25 cellular contexts compared by ENCODE assay signal in genomic region chrX:75278991-75279390, GRCh38. TPM values are rescaled to one million over a fixed set of nuclear protein-coding genes. Genes with fewer than 3 reads are reported as not detected.
A peak's percentile ranks its signal among the peaks of the same experiment; 100 is the strongest.
DNase-seq lines count a peak whose midpoint lies in the region; ATAC-seq and TF ChIP-seq lines count a peak whose summit lies in the region.
"Had no signal": no experiment of that assay in that cellular context is flagged by ENCODE, and none has a peak within 500 bp of the region (broad histone marks: within the 10 kb centered on the region; RNA-seq: fewer than 3 reads in every experiment).

No MANE protein-coding gene starts in this region.

- H3K79me2 ChIP-seq in mesendoderm (ENCODE audit: control insufficient read depth, insufficient read depth, low read length) = peaks cover 2% of the 10 kb centered on the region

- no peak overlapping the region for H2BK120ac ChIP-seq in mesendoderm (ENCODE audit: low read depth, low read length)

- no peak overlapping the region for H4K8ac ChIP-seq in mesendoderm (ENCODE audit: low read depth, low read length)

- no peak for TF ChIP-seq POLR2A in erythroblast (IDR thresholded peaks at IDR 0.05; ENCODE audit: low read length)

- DNase-seq in H7 = peak; percentile 11
- DNase-seq in mesendoderm = peak; percentile 66
- no peak for DNase-seq in HT-29 (ENCODE audit: low spot score)
- DNase-seq in activated CD4-positive, CD25-positive, alpha-beta regulatory T cell treated with anti-CD3 and anti-CD28 coated beads, Interleukin-2, amount 50 U/mL, for 72 hours = no peak
- no peak for DNase-seq in erythroblast (lab: John Stamatoyannopoulos, UW)
- DNase-seq: activated CD4-positive, alpha-beta T cell treated with anti-CD3 and anti-CD28 coated beads for 1 hour; activated CD8-positive, alpha-beta memory T cell treated with anti-CD3 and anti-CD28 coated beads for 24 hours; CD8-positive, alpha-beta T cell; foreskin keratinocyte; GOT3; hippocampal formation; Kasumi-1; left cardiac atrium; midbrain; NCI-H1092 treated with DMSO at 0.1 percent for 48 hours; NCI-H2081 treated with DMSO at 0.1 percent for 48 hours; posterior cingulate gyrus; RPMI8226; SK-N-SH; stimulated activated naive CD8-positive, alpha-beta T cell treated with anti-CD3 and anti-CD28 coated beads, Interleukin-15, Interleukin-2, amounts not matched to agents 100 U/mL and 50 U/mL, for 24 hours had no signal

- no peak overlapping the region for H3K56ac ChIP-seq in mesendoderm (ENCODE audit: low read length)

- peak overlapping the region; percentile 16 for H3K4ac ChIP-seq in mesendoderm (ENCODE audit: low read depth, low read length)

- no peaks in the 10 kb centered on the region for H3K79me1 ChIP-seq in mesendoderm (ENCODE audit: low read length)

- no peak overlapping the region for H2AK5ac ChIP-seq in mesendoderm (ENCODE audit: low read length)

- no peak for TF ChIP-seq CTCF in VCaP (conservative IDR thresholded peaks at IDR 0.05)

- H3K27me3 ChIP-seq in H7 (ENCODE audit: control insufficient read depth, insufficient read depth, low read length) (no peaks in the 10 kb centered on the region), esophagus (ENCODE audit: control insufficient read depth in 1 of 2, insufficient read depth in 2 of 2, low read length in 2 of 2) (no peaks in the 10 kb centered on the region), mesendoderm (ENCODE audit: insufficient read depth, low read length, poor library complexity) (no peaks in the 10 kb centered on the region)
- H3K27me3 ChIP-seq: foreskin keratinocyte, tibial nerve had no signal

- no peaks in the 10 kb centered on the region for H3K9me3 ChIP-seq in esophagus (ENCODE audit: control insufficient read depth in 2 of 2, insufficient read depth in 1 of 2, low read depth in 1 of 2, low read length in 1 of 2)
- H3K9me3 ChIP-seq: SK-N-SH had no signal

- H3K4me1 ChIP-seq in esophagus (ENCODE audit: control insufficient read depth in 2 of 2, insufficient read depth in 2 of 2, low read length in 1 of 2) (no peaks in the 10 kb centered on the region), mesendoderm (ENCODE audit: control insufficient read depth, low read depth, low read length) (no peaks in the 10 kb centered on the region)
- H3K4me1 ChIP-seq: foreskin keratinocyte had no signal

- no peak overlapping the region for H3K9ac ChIP-seq in mesendoderm (ENCODE audit: low read length)
- H3K9ac ChIP-seq: SK-N-SH had no signal

- no peak overlapping the region for H4K5ac ChIP-seq in mesendoderm (ENCODE audit: low read length)

- H3K36me3 ChIP-seq in H7 (replicated peaks; ENCODE audit: control insufficient read depth, insufficient read depth, low read length) (no peaks in the 10 kb centered on the region), esophagus (ENCODE audit: control insufficient read depth in 2 of 2, insufficient read depth in 2 of 2, low read length in 1 of 2) (no peaks in the 10 kb centered on the region), mesendoderm (ENCODE audit: control insufficient read depth, insufficient read depth, low read length) (no peaks in the 10 kb centered on the region)
- H3K36me3 ChIP-seq: tibial nerve had no signal

- no peak overlapping the region for H3K4me2 ChIP-seq in mesendoderm (ENCODE audit: low read length)

- ATAC-seq in HG03571 (IDR thresholded peaks at IDR 0.05; ENCODE audit: unreplicated experiment) = no peak
- ATAC-seq: CD8-positive, alpha-beta T cell; foreskin keratinocyte; left cardiac atrium; stimulated activated naive CD8-positive, alpha-beta T cell treated with anti-CD3 and anti-CD28 coated beads, Interleukin-15, Interleukin-2, amounts not matched to agents 100 U/mL and 50 U/mL, for 24 hours had no signal

- no peak overlapping the region for H2BK15ac ChIP-seq in mesendoderm (replicated peaks; ENCODE audit: low read depth)

- H3K18ac ChIP-seq in mesendoderm (ENCODE audit: low read length) = no peak overlapping the region

- no peak overlapping the region for H3K4me3 ChIP-seq in H7 (ENCODE audit: insufficient read depth, low read depth, low read length)
- no peak overlapping the region for H3K4me3 ChIP-seq in esophagus (ENCODE audit: low read depth in 1 of 2, low read length in 2 of 2)
- H3K4me3 ChIP-seq in mesendoderm (ENCODE audit: low read length) = no peak overlapping the region
- H3K4me3 ChIP-seq: skin epidermis, tibial nerve had no signal

- H2BK5ac ChIP-seq in mesendoderm (ENCODE audit: low read length) = no peak overlapping the region

- no peak overlapping the region for H3K23ac ChIP-seq in mesendoderm (ENCODE audit: low read length)

- 61 to 78% methylated on average over 5 of the region's 5 CpGs for WGBS in esophagus, 2 donors
- no CpG with 5 or more reads among the region's 5 CpGs for WGBS in mesendoderm (ENCODE audit: extremely low coverage, insufficient coverage, low lambda C conversion rate)

- H3K27ac ChIP-seq in VCaP (peak overlapping the region; percentile 16; the same call in 1 of the 2 replicates), esophagus (ENCODE audit: low read depth in 2 of 2, low read length in 1 of 2) (peak overlapping the region; percentile 39 to 45), mesendoderm (ENCODE audit: low read depth, low read length) (no peak overlapping the region)
- H3K27ac ChIP-seq: foreskin keratinocyte, skin epidermis, tibial nerve had no signal

RNA-seq across cellular contexts. Expression of gene UPRT, which starts 5.1 kb away (rescaled TPM):
- 13.2 and 15.9 TPM in 2 replicates for total RNA-seq in H7 (2014; rRNA removed; shearing (Covaris generic))
- polyA plus RNA-seq in esophagus = 10 to 100 TPM; 10.5 to 17.8 TPM
- polyA plus RNA-seq in mesendoderm (2013, experiment 1 of 2) = 7.8 TPM
- 7.4 TPM for polyA plus RNA-seq in mesendoderm (2013, experiment 2 of 2)
- total RNA-seq in HT-29 (2014; rRNA removed; shearing (Covaris generic)) = 3.4 and 3.7 TPM in 2 replicates

Comparison
In these comparisons a context has a peak if more than half of its experiments do, and no peak if none do; other contexts are left out.
1. DNase-seq: peak in H7 (single experiment) and mesendoderm (single experiment); none in HT-29 (single experiment), activated CD4-positive, CD25-positive, alpha-beta regulatory T cell treated with anti-CD3 and anti-CD28 coated beads, Interleukin-2, amount 50 U/mL, for 72 hours (single experiment) and erythroblast (0 of 2).